11 cellular contexts compared by ENCODE assay signal in genomic region chr13:33351324-33351723, GRCh38.
A peak's percentile ranks its signal among the peaks of the same experiment; 100 is the strongest.
DNase-seq lines count a peak whose midpoint lies in the region; ATAC-seq and TF ChIP-seq lines count a peak whose summit lies in the region.
"Had no signal": no experiment of that assay in that cellular context is flagged by ENCODE, and none has a peak within 500 bp of the region (broad histone marks: within the 10 kb centered on the region; RNA-seq: fewer than 3 reads in every experiment).

No MANE protein-coding gene starts in this region.

- H2AFZ ChIP-seq in ACC112 (ENCODE audit: low read length, unreplicated experiment) = peak overlapping the region; percentile 78

- H3K4me3 ChIP-seq in ACC112 (ENCODE audit: low read depth, low read length) (peak overlapping the region; percentile 93), colonic mucosa (no peak overlapping the region)

- peak; percentile 23 to 35 for DNase-seq in Kasumi-1 (lab: John Stamatoyannopoulos, UW)
- peak; percentile 28 for DNase-seq in colonic mucosa
- peak; percentile 59 for DNase-seq in medulla oblongata (ENCODE audit: extremely low spot score)
- no peak for DNase-seq in COLO829 (ENCODE audit: low spot score)
- DNase-seq in H4 (ENCODE audit: low spot score) = no peak
- DNase-seq: left cardiac atrium, NCI-H2029 had no signal

- no peak overlapping the region for H3K9ac ChIP-seq in colonic mucosa (ENCODE audit: low read depth in 2 of 2, low read length in 2 of 2)

- intact Hi-C loops in colonic mucosa (cut with DNase I) = no loop called here

- no peaks in the 10 kb centered on the region for H3K36me3 ChIP-seq in ACC112 (ENCODE audit: insufficient read depth, low read length)
- no peaks in the 10 kb centered on the region for H3K36me3 ChIP-seq in colonic mucosa
- H3K36me3 ChIP-seq: ascending aorta had no signal

- TF ChIP-seq CTCF in colonic mucosa (IDR thresholded peaks at IDR 0.05) = peak; percentile 12

- ATAC-seq in HG03280 (IDR thresholded peaks at IDR 0.05; ENCODE audit: unreplicated experiment) = no peak
- ATAC-seq in GM19455 (IDR thresholded peaks at IDR 0.05; ENCODE audit: unreplicated experiment) = no peak

- H3K4me1 ChIP-seq in ACC112 (ENCODE audit: control insufficient read depth, insufficient read depth, low read length, unreplicated experiment) (peaks cover 23% of the 10 kb centered on the region), colonic mucosa (peaks cover 7% of the 10 kb centered on the region)

- peak overlapping the region; percentile 51; the same call in 1 of the 2 replicates for H3K27ac ChIP-seq in ACC112 (ENCODE audit: low read depth, low read length)
- no peak overlapping the region for H3K27ac ChIP-seq in colonic mucosa

- peaks cover 30% of the 10 kb centered on the region for H3K79me2 ChIP-seq in ACC112 (ENCODE audit: control insufficient read depth, insufficient read depth, low read length, unreplicated experiment)

- H3K9me3 ChIP-seq in colonic mucosa = no peaks in the 10 kb centered on the region
- H3K9me3 ChIP-seq: ascending aorta had no signal

- H3K27me3 ChIP-seq in ACC112 (ENCODE audit: insufficient read depth, low read length) = no peaks in the 10 kb centered on the region
- no peaks in the 10 kb centered on the region for H3K27me3 ChIP-seq in colonic mucosa
- H3K27me3 ChIP-seq: ascending aorta had no signal

Comparison
In these comparisons a context has a peak if more than half of its experiments do, and no peak if none do; other contexts are left out.
1. DNase-seq: peak in Kasumi-1 (2 of 2), colonic mucosa (single experiment) and medulla oblongata (single experiment); none in COLO829 (single experiment) and H4 (single experiment).